9 cellular contexts compared by ENCODE assay signal in genomic region chr5:218457-219289, GRCh38. TPM values are rescaled to one million over a fixed set of nuclear protein-coding genes. Genes with fewer than 3 reads are reported as not detected.
DNase-seq lines count a peak whose midpoint lies in the region; ATAC-seq and TF ChIP-seq lines count a peak whose summit lies in the region.
"Had no signal": no experiment of that assay in that cellular context is flagged by ENCODE, and none has a peak within 500 bp of the region (broad histone marks: within the 10 kb centered on the region; RNA-seq: fewer than 3 reads in every experiment).

No MANE protein-coding gene starts in this region.

- peak; percentile 13 for ATAC-seq in GM19467 (IDR thresholded peaks at IDR 0.05; ENCODE audit: unreplicated experiment)
- peak; percentile 8 for ATAC-seq in HG03571 (IDR thresholded peaks at IDR 0.05; ENCODE audit: unreplicated experiment)

- peak overlapping the region; percentile 19 to 91 for H3K4ac ChIP-seq in mesenchymal stem cell (ENCODE audit: low read depth in 1 of 2, low read length in 2 of 2)

- H3K4me3 Mint-ChIP-seq in Caco-2 (ENCODE audit: unreplicated experiment): peak overlapping the region; percentile 84
- H3K4me3 Mint-ChIP-seq in T-helper 1 cell treated with Interleukin-12 subunit alpha and Interleukin-12 subunit beta and Interleukin-4 antibody, amounts not matched to agents 30 μg/mL and 1 μg/mL, for 36 hours: peak overlapping the region; percentile 94

- H2BK12ac ChIP-seq in mesenchymal stem cell (ENCODE audit: low read length in 2 of 2): peak overlapping the region in 1 of 2 experiments; percentile 23

- peaks cover 7% of the 10 kb centered on the region for H3K4me1 Mint-ChIP-seq in Caco-2 (ENCODE audit: low read depth, unreplicated experiment)
- H3K4me1 Mint-ChIP-seq in T-helper 1 cell treated with Interleukin-12 subunit alpha and Interleukin-12 subunit beta and Interleukin-4 antibody, amounts not matched to agents 30 μg/mL and 1 μg/mL, for 36 hours (ENCODE audit: low read depth): peaks cover 51% of the 10 kb centered on the region

- H3K4me3 ChIP-seq in Caco-2 (ENCODE audit: low read depth, low read length) (peak overlapping the region; percentile 99), mesenchymal stem cell (ENCODE audit: insufficient read depth in 1 of 2, low read depth in 1 of 2, low read length in 2 of 2) (peak overlapping the region; percentile 86 to 98), subcutaneous abdominal adipose tissue (ENCODE audit: low read depth in 1 of 5, low read length in 5 of 5) (peak overlapping the region; percentile 77 to 91 (median 88))

- no peak overlapping the region for H2AFZ ChIP-seq in mesenchymal stem cell (ENCODE audit: low read depth, low read length)

- H2BK120ac ChIP-seq in mesenchymal stem cell (ENCODE audit: low read depth, low read length): peak overlapping the region; percentile 73

- peaks cover 48% of the 10 kb centered on the region for H3K36me3 Mint-ChIP-seq in Caco-2 (ENCODE audit: insufficient read depth, unreplicated experiment)
- peaks cover 19% of the 10 kb centered on the region for H3K36me3 Mint-ChIP-seq in T-helper 1 cell treated with Interleukin-12 subunit alpha and Interleukin-12 subunit beta and Interleukin-4 antibody, amounts not matched to agents 30 μg/mL and 1 μg/mL, for 36 hours (ENCODE audit: low read depth)

- H3K18ac ChIP-seq in mesenchymal stem cell (ENCODE audit: low read depth in 1 of 2, low read length in 2 of 2): peak overlapping the region; percentile 67 to 92

- intact Hi-C loops in Caco-2 (cut with micrococcal nuclease; ENCODE audit: unreplicated experiment): loop anchor here (2.0 kb wide), 1 partner anchor 52 kb away; the partner anchor contains the start of gene PDCD6

- H3K79me1 ChIP-seq in mesenchymal stem cell (replicated peaks; ENCODE audit: low read length, poor library complexity, severe bottlenecking): peaks cover 2% of the 10 kb centered on the region

- CTCF ChIA-PET in Caco-2 (lab: Charles Lee): interaction anchor here (0.6 to 1.6 kb wide), 8 partner anchors 17 to 1419 kb away, joined by 3 to 5 read pairs (median 4); partner anchors contain the start of gene PDCD6

- under 1% methylated on average over 54 of the region's 73 CpGs for WGBS in mesenchymal stem cell

- H3K27me3 ChIP-seq in Caco-2 (replicated peaks; ENCODE audit: control insufficient read depth, insufficient read depth, low read length): no peaks in the 10 kb centered on the region
- H3K27me3 ChIP-seq in mesenchymal stem cell (ENCODE audit: control insufficient read depth in 1 of 2, insufficient read depth in 1 of 2, low read length in 2 of 2): no peaks in the 10 kb centered on the region
- H3K27me3 ChIP-seq in subcutaneous abdominal adipose tissue (ENCODE audit: control insufficient read depth in 5 of 5, insufficient read depth in 4 of 5, low read length in 5 of 5): no peaks in the 10 kb centered on the region

- DNase-seq in Caco-2 (peak in 1 of 2 experiments; percentile 48), ecto neural progenitor cell (ENCODE audit: low spot score) (peak; percentile 67), mesenchymal stem cell (peak; percentile 57)
- DNase-seq in effector CD4-positive, alpha-beta T cell: no peak

- no peaks in the 10 kb centered on the region for H3K9me3 Mint-ChIP-seq in Caco-2 (ENCODE audit: unreplicated experiment)
- no peaks in the 10 kb centered on the region for H3K9me3 Mint-ChIP-seq in T-helper 1 cell treated with Interleukin-12 subunit alpha and Interleukin-12 subunit beta and Interleukin-4 antibody, amounts not matched to agents 30 μg/mL and 1 μg/mL, for 36 hours

- peak overlapping the region; percentile 7 for H4K8ac ChIP-seq in mesenchymal stem cell (ENCODE audit: low read length)

- H3K36me3 ChIP-seq in Caco-2 (ENCODE audit: control insufficient read depth, insufficient read depth, low read length) (no peaks in the 10 kb centered on the region), mesenchymal stem cell (ENCODE audit: control insufficient read depth in 1 of 2, insufficient read depth in 2 of 2, low read depth in 1 of 2, low read length in 2 of 2) (peaks cover 2 to 8% of the 10 kb centered on the region in 2 experiments), subcutaneous abdominal adipose tissue (ENCODE audit: control insufficient read depth in 5 of 5, insufficient read depth in 5 of 5, low read length in 5 of 5) (peaks cover 0 to 9% (median 5%) of the 10 kb centered on the region in 5 donors)

- H3K27me3 Mint-ChIP-seq in Caco-2 (ENCODE audit: insufficient read depth, unreplicated experiment): no peaks in the 10 kb centered on the region
- H3K27me3 Mint-ChIP-seq in T-helper 1 cell treated with Interleukin-12 subunit alpha and Interleukin-12 subunit beta and Interleukin-4 antibody, amounts not matched to agents 30 μg/mL and 1 μg/mL, for 36 hours (ENCODE audit: low read depth): no peaks in the 10 kb centered on the region

- H3K27ac ChIP-seq in mesenchymal stem cell (ENCODE audit: low read length, poor library complexity, severe bottlenecking) (peak overlapping the region; percentile 32), subcutaneous abdominal adipose tissue (ENCODE audit: low read depth, low read length) (peak overlapping the region; percentile 84)

- peak overlapping the region; percentile 63 for H3K4me2 ChIP-seq in mesenchymal stem cell (ENCODE audit: low read length, poor library complexity, severe bottlenecking)

- H2BK5ac ChIP-seq in mesenchymal stem cell (ENCODE audit: low read depth, low read length, poor library complexity, severe bottlenecking): no peak overlapping the region

- no TSS peak for BruUV-seq in Caco-2 (replicated peaks; lab: Mats Ljungman, UMichigan)

- H2AK5ac ChIP-seq in mesenchymal stem cell (ENCODE audit: low read length, severe bottlenecking): no peak overlapping the region

- H3K4me1 ChIP-seq in Caco-2: peaks cover 9% of the 10 kb centered on the region; the same call in 1 of the 2 replicates
- peaks cover 6% of the 10 kb centered on the region for H3K4me1 ChIP-seq in mesenchymal stem cell (ENCODE audit: control insufficient read depth, insufficient read depth, low read depth, low read length)
- H3K4me1 ChIP-seq in subcutaneous abdominal adipose tissue (ENCODE audit: control insufficient read depth in 5 of 5, insufficient read depth in 5 of 5, low read length in 5 of 5): peaks cover 2 to 40% (median 34%) of the 10 kb centered on the region in 5 donors

- POLR2A ChIA-PET in Caco-2 (lab: Charles Lee): interaction anchor here (0.6 to 2.5 kb wide), 5 partner anchors 9 to 253 kb away, joined by 3 to 19 read pairs (median 4); partner anchors contain the start of gene PDCD6

- H3K27ac Mint-ChIP-seq in Caco-2 (ENCODE audit: unreplicated experiment): peak overlapping the region; percentile 75
- H3K27ac Mint-ChIP-seq in T-helper 1 cell treated with Interleukin-12 subunit alpha and Interleukin-12 subunit beta and Interleukin-4 antibody, amounts not matched to agents 30 μg/mL and 1 μg/mL, for 36 hours: peak overlapping the region; percentile 92

- H3K9me3 ChIP-seq in Caco-2: no peaks in the 10 kb centered on the region
- peaks cover 4% of the 10 kb centered on the region for H3K9me3 ChIP-seq in mesenchymal stem cell (ENCODE audit: control insufficient read depth, low read length)
- H3K9me3 ChIP-seq in subcutaneous abdominal adipose tissue (ENCODE audit: control insufficient read depth in 5 of 5, low read length in 5 of 5): no peaks in the 10 kb centered on the region

- H3K9ac ChIP-seq in mesenchymal stem cell (ENCODE audit: low read length) (peak overlapping the region; percentile 88), subcutaneous abdominal adipose tissue (ENCODE audit: low read length in 5 of 5) (peak overlapping the region; percentile 63 to 98 (median 95))

- TF ChIP-seq CTCF in Caco-2 (IDR thresholded peaks at IDR 0.05; ENCODE audit: insufficient read depth in 1 of 2, low read depth in 1 of 2, low read length in 1 of 2, severe bottlenecking in 1 of 2, unreplicated experiment in 1 of 2): no peak

- H2BK15ac ChIP-seq in mesenchymal stem cell (ENCODE audit: low read depth, poor library complexity, severe bottlenecking): peak overlapping the region; percentile 67

- peak overlapping the region; percentile 50 for H4K91ac ChIP-seq in mesenchymal stem cell (ENCODE audit: low read length)

- peak overlapping the region in 1 of 2 experiments; percentile 99 for H3K14ac ChIP-seq in mesenchymal stem cell (ENCODE audit: low read length in 2 of 2)

- H3K23ac ChIP-seq in mesenchymal stem cell (ENCODE audit: low read length in 2 of 2): peak overlapping the region in 1 of 2 experiments; percentile 50

RNA-seq across cellular contexts. Expression of gene SDHA, which starts 0.6 kb away (rescaled TPM):
- 140 and 157 TPM in 2 replicates for total RNA-seq in Caco-2 (2022)
- 101 TPM for polyA plus RNA-seq in mesenchymal stem cell (2013, experiment 1 of 2)
- polyA plus RNA-seq in mesenchymal stem cell (2013, experiment 2 of 2): 110 TPM

RNA-seq across cellular contexts. Expression of gene CCDC127, which starts 0.7 kb away (rescaled TPM):
- 10.5 TPM in 2 replicates for total RNA-seq in Caco-2 (2022)
- polyA plus RNA-seq in mesenchymal stem cell (2013, experiment 1 of 2): 3.9 TPM
- polyA plus RNA-seq in mesenchymal stem cell (2013, experiment 2 of 2): 3.8 TPM

RNA-seq across cellular contexts. Expression of gene LRRC14B, which starts 27.4 kb away (rescaled TPM):
- not detected in 2 replicates for total RNA-seq in Caco-2 (2022)
- polyA plus RNA-seq in mesenchymal stem cell (2013, experiment 1 of 2): not detected
- not detected for polyA plus RNA-seq in mesenchymal stem cell (2013, experiment 2 of 2)
- total RNA-seq: activated CD8-positive, alpha-beta memory T cell treated with anti-CD3 and anti-CD28 coated beads for 36 hours had no signal

RNA-seq across cellular contexts. Expression of gene PDCD6, which starts 52.8 kb away (rescaled TPM):
- total RNA-seq in Caco-2 (2022): 101 and 107 TPM in 2 replicates
- polyA plus RNA-seq in mesenchymal stem cell (2013, experiment 1 of 2): 71.0 TPM
- polyA plus RNA-seq in mesenchymal stem cell (2013, experiment 2 of 2): 74.3 TPM
